Comparison of ENCODE assay signal across 12 cellular contexts in genomic region chr7:73341877-73342276, GRCh38. TPM values are rescaled to one million over a fixed set of nuclear protein-coding genes. Genes with fewer than 3 reads are reported as not detected.
DNase-seq lines count a peak whose midpoint lies in the region; ATAC-seq and TF ChIP-seq lines count a peak whose summit lies in the region.
"Had no signal": no experiment of that assay in that cellular context is flagged by ENCODE, and none has a peak within 500 bp of the region (broad histone marks: within the 10 kb centered on the region; RNA-seq: fewer than 3 reads in every experiment).

No MANE protein-coding gene starts in this region.

- CTCF ChIA-PET in AG04450 (lab: Charles Lee) = interaction anchor here (0.6 to 3.2 kb wide), 13 partner anchors 8 to 176 kb away, joined by 3 to 27 read pairs (median 5); no protein-coding TSS in a partner anchor
- CTCF ChIA-PET in HEK293T (lab: Yijun Ruan, JAX) = interaction anchor here (0.6 to 1.5 kb wide), 4 partner anchors 10 to 110 kb away, joined by 3 to 4 read pairs (median 3); no protein-coding TSS in a partner anchor
- CTCF ChIA-PET in SK-N-SH (lab: Yijun Ruan, JAX) = interaction anchor here (0.7 to 7.9 kb wide), 19 partner anchors 11 to 364 kb away, joined by 3 to 68 read pairs (median 5); partner anchors contain the start of genes BAZ1B and FZD9

- no peak overlapping the region for H3K4me2 ChIP-seq in SK-N-SH
- no peak overlapping the region for H3K4me2 ChIP-seq in hepatocyte

- H3K4me1 ChIP-seq in SK-N-SH (ENCODE audit: control insufficient read depth in 1 of 2, insufficient read depth in 2 of 2, low read depth in 1 of 2, low read length in 1 of 2) (peaks cover 0 to 2% of the 10 kb centered on the region in 2 experiments; a peak in 1 of 4 replicates), hepatocyte (ENCODE audit: insufficient read depth) (peaks cover 11% of the 10 kb centered on the region), aorta (ENCODE audit: control insufficient read depth in 1 of 2, insufficient read depth in 2 of 2, low read length in 2 of 2) (no peaks in the 10 kb centered on the region)

- no peak for TF ChIP-seq EP300 in SK-N-SH (IDR thresholded peaks at IDR 0.05; ENCODE audit: borderline replicate concordance in 1 of 2, low read depth in 1 of 2, low read length in 1 of 2)

- ATAC-seq in aorta (ENCODE audit: low FRiP score) = no peak

- H2AFZ ChIP-seq in SK-N-SH (ENCODE audit: low read depth) (peak overlapping the region; percentile 26; the same call in 1 of the 2 replicates), hepatocyte (no peak overlapping the region)

- no peak for TF ChIP-seq CTCF in AG04450 (IDR thresholded peaks at IDR 0.05; ENCODE audit: low read depth, low read length)
- no peak for TF ChIP-seq CTCF in SK-N-SH (IDR thresholded peaks at IDR 0.05)
- no peak for TF ChIP-seq CTCF in hepatocyte (IDR thresholded peaks at IDR 0.05; ENCODE audit: poor library complexity)

- H3K9me3 ChIP-seq in AG04450 (ENCODE audit: control insufficient read depth, insufficient read depth, low read length) = no peaks in the 10 kb centered on the region
- H3K9me3 ChIP-seq in SK-N-SH = no peaks in the 10 kb centered on the region
- no peaks in the 10 kb centered on the region for H3K9me3 ChIP-seq in hepatocyte (ENCODE audit: low read depth)
- no peaks in the 10 kb centered on the region for H3K9me3 ChIP-seq in aorta (ENCODE audit: control insufficient read depth, low read length)

- no peaks in the 10 kb centered on the region for H3K9me2 ChIP-seq in SK-N-SH
- H3K9me2 ChIP-seq in hepatocyte (replicated peaks; ENCODE audit: insufficient read depth) = no peaks in the 10 kb centered on the region

- intact Hi-C loops in aorta (cut with DNase I) = loop anchor here (1.0 to 2.0 kb wide), 2 partner anchors 109 to 111 kb away; no protein-coding TSS in a partner anchor

- peak; percentile 68 for DNase-seq in AG04450 (ENCODE audit: low read depth, low spot score)
- DNase-seq in HEK293T (ENCODE audit: extremely low spot score) = peak; percentile 21
- no peak for DNase-seq in SK-N-SH
- DNase-seq in hepatocyte (ENCODE audit: low spot score) = peak; percentile 64
- no peak for DNase-seq in D341Med (ENCODE audit: low spot score)
- DNase-seq in NCI-H1417 treated with DMSO at 0.1 percent for 48 hours (lab: John Stamatoyannopoulos, UW) = no peak
- no peak for DNase-seq in aorta
- DNase-seq in NCI-H2081 (lab: John Stamatoyannopoulos, UW) = no peak
- DNase-seq: stimulated activated naive CD4-positive, alpha-beta T cell; T-helper 1 cell had no signal

- 55% methylated on average over 8 of the region's 8 CpGs for WGBS in SK-N-SH (ENCODE audit: low lambda C conversion rate)
- 65% methylated on average over 8 of the region's 8 CpGs for WGBS in hepatocyte (ENCODE audit: low lambda C conversion rate, missing lambda C conversion rate)
- WGBS in aorta, 2 donors = 48% methylated on average over 8 of the region's 8 CpGs

- TF ChIP-seq RAD21 in SK-N-SH (IDR thresholded peaks at IDR 0.05; ENCODE audit: low read length) = no peak

- no peaks in the 10 kb centered on the region for H4K20me1 ChIP-seq in SK-N-SH (ENCODE audit: insufficient read depth)
- H4K20me1 ChIP-seq in hepatocyte (ENCODE audit: insufficient read depth, poor library complexity, severe bottlenecking) = no peaks in the 10 kb centered on the region

- POLR2A ChIA-PET in AG04450 (lab: Yijun Ruan, JAX) = no interaction called here
- POLR2A ChIA-PET in HEK293T (lab: Yijun Ruan, JAX) = no interaction called here
- POLR2A ChIA-PET in SK-N-SH (lab: Yijun Ruan, JAX) = no interaction called here

- H3F3A ChIP-seq in SK-N-SH (replicated peaks; ENCODE audit: insufficient read depth) = no peaks in the 10 kb centered on the region

- H3K27ac ChIP-seq in AG04450 (ENCODE audit: low read depth, low read length) = no peak overlapping the region
- no peak overlapping the region for H3K27ac ChIP-seq in SK-N-SH (ENCODE audit: low read depth in 2 of 2, low read length in 1 of 2)
- no peak overlapping the region for H3K27ac ChIP-seq in hepatocyte
- no peak overlapping the region for H3K27ac ChIP-seq in aorta (ENCODE audit: low read depth in 1 of 2, low read length in 2 of 2)

- H3K9ac ChIP-seq in SK-N-SH = no peak overlapping the region

- H3K4me3 ChIP-seq in AG04450 (ENCODE audit: low read depth, low read length) (no peak overlapping the region), SK-N-SH (ENCODE audit: low read depth in 2 of 2, low read length in 1 of 2) (no peak overlapping the region), hepatocyte (no peak overlapping the region), aorta (ENCODE audit: low read length in 2 of 2) (no peak overlapping the region)

- H3K79me2 ChIP-seq in SK-N-SH (ENCODE audit: insufficient read depth) (no peaks in the 10 kb centered on the region), hepatocyte (no peaks in the 10 kb centered on the region)

- peaks cover 3% of the 10 kb centered on the region for H3K27me3 ChIP-seq in AG04450 (ENCODE audit: control insufficient read depth, insufficient read depth, low read length)
- no peaks in the 10 kb centered on the region; the same call in 1 of the 2 replicates for H3K27me3 ChIP-seq in SK-N-SH (ENCODE audit: insufficient read depth)
- H3K27me3 ChIP-seq in hepatocyte = no peaks in the 10 kb centered on the region
- H3K27me3 ChIP-seq in aorta (ENCODE audit: control insufficient read depth in 1 of 2, insufficient read depth in 2 of 2, low read length in 1 of 2) = no peaks in the 10 kb centered on the region

- H3K36me3 ChIP-seq in SK-N-SH (replicated peaks in 1 of 2; ENCODE audit: control insufficient read depth in 1 of 2, insufficient read depth in 2 of 2, low read length in 1 of 2) (no peaks in the 10 kb centered on the region), hepatocyte (replicated peaks; ENCODE audit: insufficient read depth, low read depth) (no peaks in the 10 kb centered on the region), aorta (ENCODE audit: control insufficient read depth in 1 of 2, insufficient read depth in 2 of 2, low read length in 1 of 2) (no peaks in the 10 kb centered on the region)

TF ChIP-seq in HEK293T, 16 proteins besides CTCF, POLR2A, EP300 and RAD21 (continues in another document):
- TF ChIP-seq BHLHE40 (IDR thresholded peaks at IDR 0.05; ENCODE audit: borderline replicate concordance) (no peak), SP1 (IDR thresholded peaks at IDR 0.05) (no peak), SUZ12 (IDR thresholded peaks at IDR 0.05) (no peak), PKNOX1 (IDR thresholded peaks at IDR 0.05) (no peak), L3MBTL2 (conservative IDR thresholded peaks at IDR 0.05) (no peak), FOXA1 (IDR thresholded peaks at IDR 0.05) (no peak), FOXM1 (IDR thresholded peaks at IDR 0.05; ENCODE audit: borderline replicate concordance) (no peak), TARDBP (IDR thresholded peaks at IDR 0.05) (no peak)

TF ChIP-seq in SK-N-SH, 30 proteins besides CTCF, POLR2A, EP300 and RAD21:
- TF ChIP-seq USF1 (IDR thresholded peaks at IDR 0.05; ENCODE audit: borderline replicate concordance, low read depth) (peak; percentile 82), USF2 (IDR thresholded peaks at IDR 0.05; ENCODE audit: borderline replicate concordance, low read depth, low read length) (no peak), FOSL2 (IDR thresholded peaks at IDR 0.05; ENCODE audit: borderline replicate concordance, low read depth) (peak; percentile 16; the same call in 1 of the 2 replicates)

RNA-seq across cellular contexts. Expression of gene FKBP6, which starts 13.9 kb away (rescaled TPM):
- polyA plus RNA-seq in AG04450 (2011; rRNA removed) = not detected in 2 replicates
- not detected in 2 replicates for polyA minus RNA-seq in AG04450 (2011; rRNA and poly(A)+ RNA removed)
- not detected in 2 replicates for polyA plus RNA-seq in SK-N-SH (2012; rRNA removed)
- 0.03 TPM in 1 of 2 replicates, not detected in the other for polyA plus RNA-seq in SK-N-SH (2012; cell fraction: cytosol; rRNA removed)
- polyA plus RNA-seq in SK-N-SH (2012; cell fraction: nucleus; rRNA removed) = not detected in 2 replicates
- 0.12 TPM in 1 of 2 replicates, not detected in the other for total RNA-seq in hepatocyte
- polyA plus RNA-seq in hepatocyte = 0.17 TPM in 1 of 2 replicates, not detected in the other
- total RNA-seq in aorta = not detected
- polyA plus RNA-seq in aorta = under 1 TPM in 1 of 2 donors, not detected in 1; 0.10 TPM
- total RNA-seq: activated T-helper 1 cell treated with anti-CD3 and anti-CD28 coated beads, Interleukin-12 subunit alpha, Interleukin-12 subunit beta, Interleukin-2, Interleukin-4 antibody, amounts not matched to agents 30 ng/mL and 10 ng/mL and 1 ng/mL, durations not matched to agents 14 hours and 24 hours and 36 hours; liver had no signal
- polyA plus RNA-seq: liver had no signal

RNA-seq across cellular contexts. Expression of gene TRIM50, which starts 14.0 kb away (rescaled TPM):
- not detected in 2 replicates for polyA plus RNA-seq in AG04450 (2011; rRNA removed)
- not detected in 2 replicates for polyA minus RNA-seq in AG04450 (2011; rRNA and poly(A)+ RNA removed)
- polyA plus RNA-seq in SK-N-SH (2012; rRNA removed) = not detected in 2 replicates
- polyA plus RNA-seq in SK-N-SH (2012; cell fraction: cytosol; rRNA removed) = not detected in 2 replicates
- not detected in 2 replicates for polyA plus RNA-seq in SK-N-SH (2012; cell fraction: nucleus; rRNA removed)
- total RNA-seq in hepatocyte = 7.5 and 9.8 TPM in 2 replicates
- polyA plus RNA-seq in hepatocyte = 9.0 and 10.8 TPM in 2 replicates
- 1 to 10 TPM in 1 of 2 donors, not detected in 1; 2.2 TPM for total RNA-seq in aorta
- under 1 TPM in 1 of 2 donors, not detected in 1; 0.38 TPM for polyA plus RNA-seq in aorta
- total RNA-seq: activated T-helper 1 cell treated with anti-CD3 and anti-CD28 coated beads, Interleukin-12 subunit alpha, Interleukin-12 subunit beta, Interleukin-2, Interleukin-4 antibody, amounts not matched to agents 30 ng/mL and 10 ng/mL and 1 ng/mL, durations not matched to agents 14 hours and 24 hours and 36 hours had no signal

RNA-seq across cellular contexts. Expression of gene NSUN5, which starts 33.3 kb away (rescaled TPM):
- polyA plus RNA-seq in AG04450 (2011; rRNA removed) = 13.6 and 18.6 TPM in 2 replicates
- polyA minus RNA-seq in AG04450 (2011; rRNA and poly(A)+ RNA removed) = 9.7 and 16.0 TPM in 2 replicates
- polyA plus RNA-seq in SK-N-SH (2012; rRNA removed) = 59.2 and 60.0 TPM in 2 replicates
- 24.2 and 35.6 TPM in 2 replicates for polyA plus RNA-seq in SK-N-SH (2012; cell fraction: cytosol; rRNA removed)
- 143 and 155 TPM in 2 replicates for polyA plus RNA-seq in SK-N-SH (2012; cell fraction: nucleus; rRNA removed)
- total RNA-seq in hepatocyte = 20.5 and 22.6 TPM in 2 replicates
- polyA plus RNA-seq in hepatocyte = 30.6 and 33.1 TPM in 2 replicates
- 10 to 100 TPM; 11.8 to 20.3 TPM for total RNA-seq in aorta
- polyA plus RNA-seq in aorta = 10 to 100 TPM; 16.4 to 33.2 TPM

Comparison
In these comparisons a context has a peak if more than half of its experiments do, and no peak if none do; other contexts are left out.
1. DNase-seq: peak in AG04450 (single experiment), HEK293T (single experiment) and hepatocyte (single experiment); none in SK-N-SH (single experiment), D341Med (single experiment), NCI-H1417 treated with DMSO at 0.1 percent for 48 hours (single experiment), aorta (0 of 2) and NCI-H2081 (0 of 2).